18 cellular contexts compared by ENCODE assay signal in genomic region chr7:123652406-123652805, GRCh38. TPM values are rescaled to one million over a fixed set of nuclear protein-coding genes. Genes with fewer than 3 reads are reported as not detected.
DNase-seq lines count a peak whose midpoint lies in the region; ATAC-seq, FAIRE-seq and TF ChIP-seq lines count a peak whose summit lies in the region.
"Had no signal": no experiment of that assay in that cellular context is flagged by ENCODE, and none has a peak within 500 bp of the region (broad histone marks: within the 10 kb centered on the region; RNA-seq: fewer than 3 reads in every experiment).

No MANE protein-coding gene starts in this region.

- POLR2A ChIA-PET in K562 (lab: Yijun Ruan, JAX) (interaction anchor here (0.6 to 1.0 kb wide), 2 partner anchors 13 to 150 kb away, joined by 3 to 4 read pairs; no protein-coding TSS in a partner anchor), HepG2 (lab: Yijun Ruan, JAX) (no interaction called here)

- H2AFZ ChIP-seq in K562 (ENCODE audit: low read depth, low read length) (no peak overlapping the region), HepG2 (ENCODE audit: low read length) (no peak overlapping the region)

- TF ChIP-seq POLR2A in K562 (conservative IDR thresholded peaks at IDR 0.05) (no peak), HepG2 (IDR thresholded peaks at IDR 0.05; ENCODE audit: insufficient read depth in 1 of 2, low read depth in 2 of 2, low read length in 2 of 2) (no peak)

- intact Hi-C loops in K562 (cut with micrococcal nuclease): no loop called here
- intact Hi-C loops in psoas muscle (cut with DNase I): no loop called here
- intact Hi-C loops in HepG2 (cut with micrococcal nuclease; ENCODE audit: unreplicated experiment): no loop called here

- no peak overlapping the region for H3K4me3 ChIP-seq in K562
- no peak overlapping the region for H3K4me3 ChIP-seq in psoas muscle
- no peak overlapping the region for H3K4me3 ChIP-seq in HepG2 (replicated peaks in 1 of 3; ENCODE audit: insufficient read depth in 1 of 3, low read depth in 2 of 3, low read length in 3 of 3)
- H3K4me3 ChIP-seq: A549 had no signal

- CTCF ChIA-PET in K562 (lab: Yijun Ruan, JAX; ENCODE audit: low intra/inter-chr PET ratio): interaction anchor here (0.6 kb wide), 1 partner anchor 117 kb away, joined by 3 read pairs; no protein-coding TSS in a partner anchor
- CTCF ChIA-PET in HepG2 (lab: Yijun Ruan, JAX; ENCODE audit: low intra/inter-chr PET ratio, low total read pairs): no interaction called here

- in situ Hi-C loops in G401 (cut with HindIII; ENCODE audit: low sequenced_read_pairs): no loop called here
- in situ Hi-C loops in K562 (cut with MboI): no loop called here
- in situ Hi-C loops in HepG2 (cut with HindIII; ENCODE audit: extremely low pct_ligation_motif_present, low pct_unique_long_range_greater_than_20kb): no loop called here

- TF ChIP-seq RAD21 in K562 (CRISPR knock-in tag; conservative IDR thresholded peaks at IDR 0.05 in 1 of 2, IDR thresholded peaks at IDR 0.05 in 1 of 2): no peak
- no peak for TF ChIP-seq RAD21 in HepG2 (CRISPR knock-in tag; IDR thresholded peaks at IDR 0.05)

- no peak overlapping the region for H3K4me2 ChIP-seq in K562 (ENCODE audit: insufficient read depth, low read length)
- H3K4me2 ChIP-seq in HepG2 (ENCODE audit: low read depth, low read length): no peak overlapping the region
- H3K4me2 ChIP-seq: A549 had no signal

- H3K27me3 ChIP-seq in K562 (ENCODE audit: control insufficient read depth in 2 of 2, insufficient read depth in 2 of 2, low read length in 2 of 2) (peaks cover 4 to 10% of the 10 kb centered on the region in 2 experiments; a peak in 3 of 5 replicates), psoas muscle (ENCODE audit: insufficient read depth in 3 of 3, low read length in 2 of 3) (no peaks in the 10 kb centered on the region), HepG2 (ENCODE audit: control insufficient read depth in 1 of 2, insufficient read depth in 2 of 2, low read length in 2 of 2) (no peaks in the 10 kb centered on the region)
- H3K27me3 ChIP-seq: BE2C had no signal

- H3K9me3 ChIP-seq in K562 (replicated peaks; ENCODE audit: control insufficient read depth, insufficient read depth, low read depth, low read length): no peaks in the 10 kb centered on the region
- no peaks in the 10 kb centered on the region for H3K9me3 ChIP-seq in psoas muscle
- H3K9me3 ChIP-seq in HepG2 (ENCODE audit: low read length): no peaks in the 10 kb centered on the region
- H3K9me3 ChIP-seq: A549, BE2C had no signal

- TF ChIP-seq EP300 in K562 (IDR thresholded peaks at IDR 0.05; ENCODE audit: low read length): no peak
- no peak for TF ChIP-seq EP300 in HepG2 (IDR thresholded peaks at IDR 0.05; ENCODE audit: low read depth in 2 of 2, low read length in 2 of 2)
- no peak for TF ChIP-seq EP300 in HepG2 (CRISPR knock-in tag; IDR thresholded peaks at IDR 0.05; ENCODE audit: borderline replicate concordance)

- no peak for FAIRE-seq in K562 (lab: Jason Lieb, UNC)
- FAIRE-seq in HepG2 (lab: Jason Lieb, UNC): no peak
- FAIRE-seq: A549, G401.6, GM12892 had no signal

- ATAC-seq in K562 (no peak), psoas muscle (no peak), HepG2 (no peak)
- ATAC-seq: A549 had no signal

- H4K20me1 ChIP-seq in K562 (replicated peaks; ENCODE audit: control insufficient read depth, insufficient read depth, low read length) (no peaks in the 10 kb centered on the region), HepG2 (ENCODE audit: insufficient read depth, low read length) (no peaks in the 10 kb centered on the region)

- H3K9me1 ChIP-seq in K562 (ENCODE audit: control insufficient read depth, insufficient read depth, low read length): no peaks in the 10 kb centered on the region

- H3K9ac ChIP-seq in K562 (ENCODE audit: insufficient read depth in 1 of 2, low read depth in 2 of 2, low read length in 2 of 2): no peak overlapping the region
- no peak overlapping the region for H3K9ac ChIP-seq in HepG2 (ENCODE audit: insufficient read depth, low read depth, low read length)

- WGBS in K562 (ENCODE audit: insufficient coverage, low coverage, missing lambda C conversion rate): 10% methylated on average over 1 of the region's 1 CpG
- 96 to 100% (median 97%) methylated on average over 1 of the region's 1 CpG for WGBS in psoas muscle, 3 donors
- WGBS in HepG2 (ENCODE audit: low lambda C conversion rate): 34% methylated on average over 1 of the region's 1 CpG

- H3K27ac ChIP-seq in K562 (ENCODE audit: extremely low read depth, low read depth, low read length): no peak overlapping the region
- H3K27ac ChIP-seq in psoas muscle: peak overlapping the region; percentile 75
- no peak overlapping the region for H3K27ac ChIP-seq in HepG2 (ENCODE audit: extremely low read length, insufficient read depth, low read length)
- H3K27ac ChIP-seq: A549, C4-2B had no signal

- DNase-seq in G401 (ENCODE audit: low spot score) (peak; percentile 19), NCI-H446 treated with DMSO at 0.1 percent for 48 hours (lab: John Stamatoyannopoulos, UW) (peak; percentile 57), K562 (ENCODE audit: extremely low read depth in 1 of 4, low spot score in 3 of 4) (no peak), psoas muscle (no peak), germinal center (ENCODE audit: low spot score) (no peak), HepG2 (ENCODE audit: low spot score) (no peak), kidney glomerular epithelial cell (lab: John Stamatoyannopoulos, UW) (no peak)
- DNase-seq: BE2C; CD4-positive, alpha-beta memory T cell; DMS79; GOT3; H9 had no signal

- no peaks in the 10 kb centered on the region; a peak in 1 of 5 replicates for H3K4me1 ChIP-seq in K562 (replicated peaks in 1 of 2; ENCODE audit: control insufficient read depth in 2 of 2, insufficient read depth in 2 of 2, low read length in 2 of 2)
- peaks cover 39% of the 10 kb centered on the region for H3K4me1 ChIP-seq in psoas muscle
- no peaks in the 10 kb centered on the region for H3K4me1 ChIP-seq in HepG2 (ENCODE audit: insufficient read depth, low read length)
- H3K4me1 ChIP-seq: A549 had no signal

- TF ChIP-seq CTCF in K562 (IDR thresholded peaks at IDR 0.05 in 2 of 3, conservative IDR thresholded peaks at IDR 0.05 in 1 of 3; ENCODE audit: insufficient read depth in 2 of 3, low read depth in 1 of 3, low read length in 3 of 3): no peak
- no peak for TF ChIP-seq CTCF in psoas muscle (IDR thresholded peaks at IDR 0.05)
- TF ChIP-seq CTCF in HepG2 (CRISPR knock-in tag; IDR thresholded peaks at IDR 0.05): no peak

- H3K79me2 ChIP-seq in K562 (ENCODE audit: control insufficient read depth, insufficient read depth, low read length) (no peaks in the 10 kb centered on the region), HepG2 (ENCODE audit: insufficient read depth, low read length) (no peaks in the 10 kb centered on the region)

- H3K36me3 ChIP-seq in K562 (ENCODE audit: control insufficient read depth, insufficient read depth, low read length) (no peaks in the 10 kb centered on the region), psoas muscle (ENCODE audit: insufficient read depth in 1 of 2, low read depth in 1 of 2) (peaks cover 0 to 5% of the 10 kb centered on the region in 2 donors), HepG2 (replicated peaks in 1 of 2; ENCODE audit: control insufficient read depth in 1 of 2, insufficient read depth in 2 of 2, low read length in 2 of 2) (no peaks in the 10 kb centered on the region)
- H3K36me3 ChIP-seq: BE2C had no signal

- BruUV-seq in K562 (replicated peaks; lab: Mats Ljungman, UMichigan) (no TSS peak), HepG2 (replicated peaks; lab: Mats Ljungman, UMichigan) (no TSS peak)

RNA-seq across cellular contexts. Expression of gene LMOD2, which starts 3.3 kb away (rescaled TPM):
- total RNA-seq in G401 (2014; rRNA removed; shearing (Covaris generic)): not detected in 2 replicates
- total RNA-seq in K562 (2011; cell fraction: chromatin; rRNA removed; ENCODE audit: low replicate concordance): not detected in 2 replicates
- not detected in 2 replicates for total RNA-seq in K562 (2011; cell fraction: nucleolus; rRNA removed)
- total RNA-seq in K562 (2011; cell fraction: nucleoplasm; rRNA removed): not detected in 2 replicates
- total RNA-seq in K562 (2014; rRNA removed) (not detected in 2 replicates), K562 (2014; rRNA removed; fragmentation: Illumina TruSeq; extraction: Trizol) (not detected in 2 replicates), K562 (2015; rRNA removed; fragmentation: Illumina TruSeq; extraction: Trizol) (not detected in 2 replicates), K562 (2021) (0.13 TPM in 1 of 2 replicates, not detected in the other), psoas muscle (1,000 to 10,000 TPM in 1 of 4 donors, 100 to 1,000 TPM in 3; 383 to 1,114 (median 640) TPM), HepG2 (2016; rRNA removed; fragmentation: Illumina TruSeq; extraction: Trizol) (not detected in 2 replicates)
- polyA plus RNA-seq in K562 (2011; rRNA removed) (not detected in 2 replicates), K562 (2014; fragmentation: Illumina TruSeq; extraction: Trizol) (not detected in 2 replicates), K562 (2014; fragmentation: Nextera tagmentation; extraction: Ambion mirVana) (under 1 TPM in 1 of 2 experiments, not detected in 1; 0.04 TPM), K562 (2014; rRNA removed) (not detected in 2 replicates), psoas muscle (100 to 1,000 TPM in 2 of 3 donors, 1 to 10 TPM in 1; 6.9 to 341 (median 259) TPM), HepG2 (2011; rRNA removed) (not detected in 2 replicates)
- polyA plus RNA-seq in K562 (2011; cell fraction: cytosol; rRNA removed): not detected in 2 replicates
- not detected in 2 replicates for polyA plus RNA-seq in K562 (2011; cell fraction: nucleus; rRNA removed)
- 0.08 TPM in 2 replicates for polyA plus RNA-seq in K562 (2012)
- not detected in 2 replicates for polyA minus RNA-seq in K562 (2011; rRNA and poly(A)+ RNA removed)
- polyA minus RNA-seq in K562 (2011; cell fraction: cytosol; rRNA and poly(A)+ RNA removed): not detected in 2 replicates
- not detected in 2 replicates for polyA minus RNA-seq in K562 (2011; cell fraction: nucleus; rRNA and poly(A)+ RNA removed)
- not detected in 2 replicates for total RNA-seq in HepG2 (2016; cell fraction: cytosol; rRNA removed; fragmentation: Illumina TruSeq; extraction: Trizol; ENCODE audit: low read depth)
- not detected in 2 replicates for total RNA-seq in HepG2 (2016; cell fraction: insoluble cytoplasmic fraction; rRNA removed; fragmentation: Illumina TruSeq; extraction: Trizol)
- not detected in 2 replicates for total RNA-seq in HepG2 (2016; cell fraction: membrane; rRNA removed; fragmentation: Illumina TruSeq; extraction: Trizol)
- total RNA-seq in HepG2 (2016; cell fraction: nucleus; rRNA removed; fragmentation: Illumina TruSeq; extraction: Trizol): not detected in 2 replicates
- polyA plus RNA-seq in HepG2 (2011; cell fraction: cytosol; rRNA removed): not detected in 2 replicates
- polyA plus RNA-seq in HepG2 (2011; cell fraction: nucleus; rRNA removed): not detected in 2 replicates
- polyA plus RNA-seq in HepG2 (2012): not detected in 2 replicates
- polyA plus RNA-seq in HepG2 (2016; cell fraction: cytosol; fragmentation: Illumina TruSeq; extraction: Trizol; ENCODE audit: low read depth): not detected in 2 replicates
- not detected in 2 replicates for polyA plus RNA-seq in HepG2 (2016; cell fraction: insoluble cytoplasmic fraction; fragmentation: Illumina TruSeq; extraction: Trizol; ENCODE audit: low read depth)
- polyA plus RNA-seq in HepG2 (2016; cell fraction: membrane; fragmentation: Illumina TruSeq; extraction: Trizol; ENCODE audit: low read depth): not detected in 2 replicates
- not detected in 2 replicates for polyA plus RNA-seq in HepG2 (2016; cell fraction: nucleus; fragmentation: Illumina TruSeq; extraction: Trizol; ENCODE audit: insufficient read depth, low read depth)
- not detected in 2 replicates for polyA minus RNA-seq in HepG2 (2011; rRNA and poly(A)+ RNA removed; ENCODE audit: low replicate concordance)
- polyA minus RNA-seq in HepG2 (2011; cell fraction: cytosol; rRNA and poly(A)+ RNA removed): not detected in 2 replicates
- polyA minus RNA-seq in HepG2 (2011; cell fraction: nucleus; rRNA and poly(A)+ RNA removed): not detected in 2 replicates
- total RNA-seq: CD4-positive, alpha-beta memory T cell; H9; HT-29 had no signal
- polyA plus RNA-seq: A549, AG04450 had no signal

RNA-seq across cellular contexts. Expression of gene ASB15, which starts 50.8 kb away (rescaled TPM):
- total RNA-seq in G401 (2014; rRNA removed; shearing (Covaris generic)): not detected in 2 replicates
- not detected in 2 replicates for total RNA-seq in K562 (2011; cell fraction: chromatin; rRNA removed; ENCODE audit: low replicate concordance)
- total RNA-seq in K562 (2011; cell fraction: nucleolus; rRNA removed): not detected in 2 replicates
- total RNA-seq in K562 (2011; cell fraction: nucleoplasm; rRNA removed): not detected in 2 replicates
- total RNA-seq in K562 (2014; rRNA removed) (not detected in 2 replicates), K562 (2014; rRNA removed; fragmentation: Illumina TruSeq; extraction: Trizol) (0.03 TPM in 1 of 2 replicates, not detected in the other), K562 (2015; rRNA removed; fragmentation: Illumina TruSeq; extraction: Trizol) (0.04 and 0.19 TPM in 2 replicates), K562 (2021) (0.04 TPM in 1 of 2 replicates, not detected in the other), psoas muscle (10 to 100 TPM in 3 of 4 donors, 1 to 10 TPM in 1; 8.2 to 23.6 (median 11.5) TPM), HepG2 (2016; rRNA removed; fragmentation: Illumina TruSeq; extraction: Trizol) (not detected in 2 replicates)
- polyA plus RNA-seq in K562 (2011; rRNA removed) (not detected in 2 replicates), K562 (2014; fragmentation: Illumina TruSeq; extraction: Trizol) (0.03 and 0.04 TPM in 2 replicates), K562 (2014; fragmentation: Nextera tagmentation; extraction: Ambion mirVana) (under 1 TPM; 0.03 to 0.14 TPM), K562 (2014; rRNA removed) (0.11 and 0.12 TPM in 2 replicates), psoas muscle (10 to 100 TPM in 1 of 3 donors, 1 to 10 TPM in 1, under 1 TPM in 1; 0.12 to 15.2 (median 1.3) TPM), HepG2 (2011; rRNA removed) (not detected in 2 replicates)
- not detected in 2 replicates for polyA plus RNA-seq in K562 (2011; cell fraction: cytosol; rRNA removed)
- not detected in 2 replicates for polyA plus RNA-seq in K562 (2011; cell fraction: nucleus; rRNA removed)
- 0.09 and 1.3 TPM in 2 replicates for polyA plus RNA-seq in K562 (2012)
- not detected in 2 replicates for polyA minus RNA-seq in K562 (2011; rRNA and poly(A)+ RNA removed)
- polyA minus RNA-seq in K562 (2011; cell fraction: cytosol; rRNA and poly(A)+ RNA removed): not detected in 2 replicates
- not detected in 2 replicates for polyA minus RNA-seq in K562 (2011; cell fraction: nucleus; rRNA and poly(A)+ RNA removed)
- total RNA-seq in HepG2 (2016; cell fraction: cytosol; rRNA removed; fragmentation: Illumina TruSeq; extraction: Trizol; ENCODE audit: low read depth): not detected in 2 replicates
- not detected in 2 replicates for total RNA-seq in HepG2 (2016; cell fraction: insoluble cytoplasmic fraction; rRNA removed; fragmentation: Illumina TruSeq; extraction: Trizol)
- total RNA-seq in HepG2 (2016; cell fraction: membrane; rRNA removed; fragmentation: Illumina TruSeq; extraction: Trizol): not detected in 2 replicates
- total RNA-seq in HepG2 (2016; cell fraction: nucleus; rRNA removed; fragmentation: Illumina TruSeq; extraction: Trizol): not detected in 2 replicates
- polyA plus RNA-seq in HepG2 (2011; cell fraction: cytosol; rRNA removed): not detected in 2 replicates
- polyA plus RNA-seq in HepG2 (2011; cell fraction: nucleus; rRNA removed): not detected in 2 replicates
- not detected in 2 replicates for polyA plus RNA-seq in HepG2 (2012)
- not detected in 2 replicates for polyA plus RNA-seq in HepG2 (2016; cell fraction: cytosol; fragmentation: Illumina TruSeq; extraction: Trizol; ENCODE audit: low read depth)
- polyA plus RNA-seq in HepG2 (2016; cell fraction: insoluble cytoplasmic fraction; fragmentation: Illumina TruSeq; extraction: Trizol; ENCODE audit: low read depth): not detected in 2 replicates
- not detected in 2 replicates for polyA plus RNA-seq in HepG2 (2016; cell fraction: membrane; fragmentation: Illumina TruSeq; extraction: Trizol; ENCODE audit: low read depth)
- polyA plus RNA-seq in HepG2 (2016; cell fraction: nucleus; fragmentation: Illumina TruSeq; extraction: Trizol; ENCODE audit: insufficient read depth, low read depth): not detected in 2 replicates
- not detected in 2 replicates for polyA minus RNA-seq in HepG2 (2011; rRNA and poly(A)+ RNA removed; ENCODE audit: low replicate concordance)
- not detected in 2 replicates for polyA minus RNA-seq in HepG2 (2011; cell fraction: cytosol; rRNA and poly(A)+ RNA removed)
- polyA minus RNA-seq in HepG2 (2011; cell fraction: nucleus; rRNA and poly(A)+ RNA removed): not detected in 2 replicates
- total RNA-seq: CD4-positive, alpha-beta memory T cell; H9; HT-29 had no signal
- polyA plus RNA-seq: A549, AG04450 had no signal

Comparison
In these comparisons a context has a peak if more than half of its experiments do, and no peak if none do; other contexts are left out.
1. DNase-seq: peak in G401 (single experiment) and NCI-H446 treated with DMSO at 0.1 percent for 48 hours (single experiment); none in K562 (0 of 4), psoas muscle (0 of 2), germinal center (single experiment), HepG2 (single experiment) and kidney glomerular epithelial cell (single experiment).
2. RNA of gene LMOD2, which starts 3.3 kb away (total RNA-seq): 383 to 1,114 TPM in psoas muscle; not detected in G401, 0.13 TPM in K562 and not detected in HepG2; every median in the first group is over 100 times any median in the second.